Comparison of ENCODE assay signal across 1 cellular context in the genomic region with DNA sequence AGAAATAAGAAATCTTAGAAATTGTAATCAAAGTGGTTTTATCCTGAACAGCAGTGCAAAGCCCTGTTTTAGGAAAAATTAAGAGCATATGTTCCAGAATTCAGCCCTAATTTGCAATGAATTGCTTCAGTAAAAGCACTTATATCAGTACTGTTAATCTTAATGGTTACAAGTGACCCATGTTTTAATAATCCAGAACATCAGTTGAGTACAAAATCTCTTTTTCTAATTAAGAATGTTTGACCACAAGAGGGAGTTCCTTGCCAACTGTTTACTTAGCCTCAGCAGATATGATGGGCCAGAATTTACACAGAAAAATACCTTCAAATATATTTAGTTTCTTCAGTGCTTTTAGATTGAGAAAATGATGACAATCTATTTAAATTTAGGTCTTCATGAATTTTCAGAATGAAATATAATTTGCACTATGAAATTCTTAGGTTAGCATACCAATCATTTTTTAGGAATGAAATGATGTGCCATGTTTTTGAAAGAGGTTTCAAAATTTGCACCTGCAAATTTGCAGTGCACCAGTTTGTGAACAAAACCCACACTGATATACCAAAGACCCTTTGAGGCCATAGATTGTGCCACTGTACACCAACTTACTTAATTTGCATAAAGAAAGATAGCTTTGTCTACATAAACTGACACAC.
TF ChIP-seq lines count a peak whose summit lies in the region.

No MANE protein-coding gene starts in this region.

TF ChIP-seq in SK-N-SH treated with all-trans-retinoic acid at 6 μM for 48 hours, 23 proteins besides CTCF, POLR2A, EP300 and RAD21 (continued from another document):
- TF ChIP-seq, protein P1, sequence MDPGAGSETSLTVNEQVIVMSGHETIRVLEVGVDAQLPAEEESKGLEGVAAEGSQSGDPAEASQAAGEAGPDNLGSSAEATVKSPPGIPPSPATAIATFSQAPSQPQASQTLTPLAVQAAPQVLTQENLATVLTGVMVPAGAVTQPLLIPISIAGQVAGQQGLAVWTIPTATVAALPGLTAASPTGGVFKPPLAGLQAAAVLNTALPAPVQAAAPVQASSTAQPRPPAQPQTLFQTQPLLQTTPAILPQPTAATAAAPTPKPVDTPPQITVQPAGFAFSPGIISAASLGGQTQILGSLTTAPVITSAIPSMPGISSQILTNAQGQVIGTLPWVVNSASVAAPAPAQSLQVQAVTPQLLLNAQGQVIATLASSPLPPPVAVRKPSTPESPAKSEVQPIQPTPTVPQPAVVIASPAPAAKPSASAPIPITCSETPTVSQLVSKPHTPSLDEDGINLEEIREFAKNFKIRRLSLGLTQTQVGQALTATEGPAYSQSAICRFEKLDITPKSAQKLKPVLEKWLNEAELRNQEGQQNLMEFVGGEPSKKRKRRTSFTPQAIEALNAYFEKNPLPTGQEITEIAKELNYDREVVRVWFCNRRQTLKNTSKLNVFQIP (CRISPR knock-in tag; IDR thresholded peaks at IDR 0.05; ENCODE audit: borderline replicate concordance, low read depth), result no peak
- TF ChIP-seq GLIS3 (CRISPR knock-in tag; IDR thresholded peaks at IDR 0.05) (no peak), OSR1 (CRISPR knock-in tag; IDR thresholded peaks at IDR 0.05) (no peak), RARB (CRISPR knock-in tag; IDR thresholded peaks at IDR 0.05) (no peak), ZC3H10 (CRISPR knock-in tag; IDR thresholded peaks at IDR 0.05) (no peak), ISL1 (CRISPR knock-in tag; IDR thresholded peaks at IDR 0.05) (peak; percentile 83), PPARA (CRISPR knock-in tag; IDR thresholded peaks at IDR 0.05; ENCODE audit: borderline replicate concordance) (no peak)
- TF ChIP-seq, protein P2, sequence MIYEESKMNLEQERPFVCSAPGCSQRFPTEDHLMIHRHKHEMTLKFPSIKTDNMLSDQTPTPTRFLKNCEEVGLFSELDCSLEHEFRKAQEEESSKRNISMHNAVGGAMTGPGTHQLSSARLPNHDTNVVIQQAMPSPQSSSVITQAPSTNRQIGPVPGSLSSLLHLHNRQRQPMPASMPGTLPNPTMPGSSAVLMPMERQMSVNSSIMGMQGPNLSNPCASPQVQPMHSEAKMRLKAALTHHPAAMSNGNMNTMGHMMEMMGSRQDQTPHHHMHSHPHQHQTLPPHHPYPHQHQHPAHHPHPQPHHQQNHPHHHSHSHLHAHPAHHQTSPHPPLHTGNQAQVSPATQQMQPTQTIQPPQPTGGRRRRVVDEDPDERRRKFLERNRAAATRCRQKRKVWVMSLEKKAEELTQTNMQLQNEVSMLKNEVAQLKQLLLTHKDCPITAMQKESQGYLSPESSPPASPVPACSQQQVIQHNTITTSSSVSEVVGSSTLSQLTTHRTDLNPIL (CRISPR knock-in tag; IDR thresholded peaks at IDR 0.05; ENCODE audit: low read depth), result no peak
TF ChIP-seq in SK-N-SH treated with all-trans-retinoic acid at 6 μM for 48 hours: peak in this region for 4.
